In the genomic region with DNA sequence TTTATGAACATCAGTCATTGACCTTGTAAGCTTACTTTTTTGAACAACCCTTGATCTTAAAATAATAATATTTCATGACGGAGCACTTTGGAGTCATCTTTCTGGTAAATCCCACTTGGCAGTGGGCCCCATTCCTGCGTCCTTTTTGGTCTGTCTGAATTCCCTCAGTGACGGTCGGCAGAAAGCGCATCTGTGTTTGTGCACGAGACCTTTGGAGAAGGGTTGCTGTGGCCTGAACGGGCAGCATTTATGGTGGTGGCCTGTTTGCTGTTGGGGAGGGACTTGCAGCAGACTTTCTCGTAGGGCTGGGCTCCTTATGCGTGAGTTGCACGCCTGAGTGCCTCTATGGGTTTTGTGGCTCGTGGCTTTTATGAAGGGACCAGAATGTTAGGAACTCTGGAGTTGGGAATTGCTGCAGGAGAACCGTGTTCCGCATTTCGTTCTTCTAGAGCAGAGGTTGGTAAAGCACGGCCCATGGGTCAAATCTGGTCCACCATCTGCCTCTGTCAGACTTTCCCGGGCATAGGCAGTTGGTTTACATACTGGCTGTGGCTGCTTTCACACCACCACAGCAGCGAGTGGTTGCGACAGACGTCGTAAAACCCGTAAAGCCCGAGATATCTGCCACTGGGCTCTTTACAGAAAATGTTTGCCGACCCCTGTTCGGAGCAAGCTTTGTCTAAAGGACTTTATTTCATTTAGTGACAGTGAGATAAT, we compare ENCODE assay signal across 1 cellular context.
TF ChIP-seq lines count a peak whose summit lies in the region.

No MANE protein-coding gene starts in this region.

TF ChIP-seq in GM23338, 12 proteins besides CTCF, POLR2A, EP300 and RAD21 (continued from another document):
- TF ChIP-seq, protein P1, sequence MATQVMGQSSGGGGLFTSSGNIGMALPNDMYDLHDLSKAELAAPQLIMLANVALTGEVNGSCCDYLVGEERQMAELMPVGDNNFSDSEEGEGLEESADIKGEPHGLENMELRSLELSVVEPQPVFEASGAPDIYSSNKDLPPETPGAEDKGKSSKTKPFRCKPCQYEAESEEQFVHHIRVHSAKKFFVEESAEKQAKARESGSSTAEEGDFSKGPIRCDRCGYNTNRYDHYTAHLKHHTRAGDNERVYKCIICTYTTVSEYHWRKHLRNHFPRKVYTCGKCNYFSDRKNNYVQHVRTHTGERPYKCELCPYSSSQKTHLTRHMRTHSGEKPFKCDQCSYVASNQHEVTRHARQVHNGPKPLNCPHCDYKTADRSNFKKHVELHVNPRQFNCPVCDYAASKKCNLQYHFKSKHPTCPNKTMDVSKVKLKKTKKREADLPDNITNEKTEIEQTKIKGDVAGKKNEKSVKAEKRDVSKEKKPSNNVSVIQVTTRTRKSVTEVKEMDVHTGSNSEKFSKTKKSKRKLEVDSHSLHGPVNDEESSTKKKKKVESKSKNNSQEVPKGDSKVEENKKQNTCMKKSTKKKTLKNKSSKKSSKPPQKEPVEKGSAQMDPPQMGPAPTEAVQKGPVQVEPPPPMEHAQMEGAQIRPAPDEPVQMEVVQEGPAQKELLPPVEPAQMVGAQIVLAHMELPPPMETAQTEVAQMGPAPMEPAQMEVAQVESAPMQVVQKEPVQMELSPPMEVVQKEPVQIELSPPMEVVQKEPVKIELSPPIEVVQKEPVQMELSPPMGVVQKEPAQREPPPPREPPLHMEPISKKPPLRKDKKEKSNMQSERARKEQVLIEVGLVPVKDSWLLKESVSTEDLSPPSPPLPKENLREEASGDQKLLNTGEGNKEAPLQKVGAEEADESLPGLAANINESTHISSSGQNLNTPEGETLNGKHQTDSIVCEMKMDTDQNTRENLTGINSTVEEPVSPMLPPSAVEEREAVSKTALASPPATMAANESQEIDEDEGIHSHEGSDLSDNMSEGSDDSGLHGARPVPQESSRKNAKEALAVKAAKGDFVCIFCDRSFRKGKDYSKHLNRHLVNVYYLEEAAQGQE (IDR thresholded peaks at IDR 0.05; ENCODE audit: unreplicated experiment) = no peak
- TF ChIP-seq ZNF331 (CRISPR knock-in tag; IDR thresholded peaks at IDR 0.05; ENCODE audit: low read depth) = no peak
- TF ChIP-seq EZH2 (IDR thresholded peaks at IDR 0.05; ENCODE audit: low read depth, unreplicated experiment) = no peak
- TF ChIP-seq, protein P2, sequence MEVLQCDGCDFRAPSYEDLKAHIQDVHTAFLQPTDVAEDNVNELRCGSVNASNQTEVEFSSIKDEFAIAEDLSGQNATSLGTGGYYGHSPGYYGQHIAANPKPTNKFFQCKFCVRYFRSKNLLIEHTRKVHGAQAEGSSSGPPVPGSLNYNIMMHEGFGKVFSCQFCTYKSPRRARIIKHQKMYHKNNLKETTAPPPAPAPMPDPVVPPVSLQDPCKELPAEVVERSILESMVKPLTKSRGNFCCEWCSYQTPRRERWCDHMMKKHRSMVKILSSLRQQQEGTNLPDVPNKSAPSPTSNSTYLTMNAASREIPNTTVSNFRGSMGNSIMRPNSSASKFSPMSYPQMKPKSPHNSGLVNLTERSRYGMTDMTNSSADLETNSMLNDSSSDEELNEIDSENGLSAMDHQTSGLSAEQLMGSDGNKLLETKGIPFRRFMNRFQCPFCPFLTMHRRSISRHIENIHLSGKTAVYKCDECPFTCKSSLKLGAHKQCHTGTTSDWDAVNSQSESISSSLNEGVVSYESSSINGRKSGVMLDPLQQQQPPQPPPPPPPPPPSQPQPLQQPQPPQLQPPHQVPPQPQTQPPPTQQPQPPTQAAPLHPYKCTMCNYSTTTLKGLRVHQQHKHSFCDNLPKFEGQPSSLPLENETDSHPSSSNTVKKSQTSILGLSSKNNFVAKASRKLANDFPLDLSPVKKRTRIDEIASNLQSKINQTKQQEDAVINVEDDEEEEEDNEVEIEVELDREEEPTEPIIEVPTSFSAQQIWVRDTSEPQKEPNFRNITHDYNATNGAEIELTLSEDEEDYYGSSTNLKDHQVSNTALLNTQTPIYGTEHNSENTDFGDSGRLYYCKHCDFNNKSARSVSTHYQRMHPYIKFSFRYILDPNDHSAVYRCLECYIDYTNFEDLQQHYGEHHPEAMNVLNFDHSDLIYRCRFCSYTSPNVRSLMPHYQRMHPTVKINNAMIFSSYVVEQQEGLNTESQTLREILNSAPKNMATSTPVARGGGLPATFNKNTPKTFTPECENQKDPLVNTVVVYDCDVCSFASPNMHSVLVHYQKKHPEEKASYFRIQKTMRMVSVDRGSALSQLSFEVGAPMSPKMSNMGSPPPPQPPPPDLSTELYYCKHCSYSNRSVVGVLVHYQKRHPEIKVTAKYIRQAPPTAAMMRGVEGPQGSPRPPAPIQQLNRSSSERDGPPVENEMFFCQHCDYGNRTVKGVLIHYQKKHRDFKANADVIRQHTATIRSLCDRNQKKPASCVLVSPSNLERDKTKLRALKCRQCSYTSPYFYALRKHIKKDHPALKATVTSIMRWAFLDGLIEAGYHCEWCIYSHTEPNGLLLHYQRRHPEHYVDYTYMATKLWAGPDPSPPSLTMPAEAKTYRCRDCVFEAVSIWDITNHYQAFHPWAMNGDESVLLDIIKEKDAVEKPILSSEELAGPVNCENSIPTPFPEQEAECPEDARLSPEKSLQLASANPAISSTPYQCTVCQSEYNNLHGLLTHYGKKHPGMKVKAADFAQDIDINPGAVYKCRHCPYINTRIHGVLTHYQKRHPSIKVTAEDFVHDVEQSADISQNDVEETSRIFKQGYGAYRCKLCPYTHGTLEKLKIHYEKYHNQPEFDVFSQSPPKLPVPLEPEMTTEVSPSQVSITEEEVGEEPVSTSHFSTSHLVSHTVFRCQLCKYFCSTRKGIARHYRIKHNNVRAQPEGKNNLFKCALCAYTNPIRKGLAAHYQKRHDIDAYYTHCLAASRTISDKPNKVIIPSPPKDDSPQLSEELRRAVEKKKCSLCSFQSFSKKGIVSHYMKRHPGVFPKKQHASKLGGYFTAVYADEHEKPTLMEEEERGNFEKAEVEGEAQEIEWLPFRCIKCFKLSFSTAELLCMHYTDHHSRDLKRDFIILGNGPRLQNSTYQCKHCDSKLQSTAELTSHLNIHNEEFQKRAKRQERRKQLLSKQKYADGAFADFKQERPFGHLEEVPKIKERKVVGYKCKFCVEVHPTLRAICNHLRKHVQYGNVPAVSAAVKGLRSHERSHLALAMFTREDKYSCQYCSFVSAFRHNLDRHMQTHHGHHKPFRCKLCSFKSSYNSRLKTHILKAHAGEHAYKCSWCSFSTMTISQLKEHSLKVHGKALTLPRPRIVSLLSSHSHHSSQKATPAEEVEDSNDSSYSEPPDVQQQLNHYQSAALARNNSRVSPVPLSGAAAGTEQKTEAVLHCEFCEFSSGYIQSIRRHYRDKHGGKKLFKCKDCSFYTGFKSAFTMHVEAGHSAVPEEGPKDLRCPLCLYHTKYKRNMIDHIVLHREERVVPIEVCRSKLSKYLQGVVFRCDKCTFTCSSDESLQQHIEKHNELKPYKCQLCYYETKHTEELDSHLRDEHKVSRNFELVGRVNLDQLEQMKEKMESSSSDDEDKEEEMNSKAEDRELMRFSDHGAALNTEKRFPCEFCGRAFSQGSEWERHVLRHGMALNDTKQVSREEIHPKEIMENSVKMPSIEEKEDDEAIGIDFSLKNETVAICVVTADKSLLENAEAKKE (CRISPR knock-in tag; IDR thresholded peaks at IDR 0.05) = no peak
- TF ChIP-seq ZNF114 (CRISPR knock-in tag; IDR thresholded peaks at IDR 0.05) = no peak
- TF ChIP-seq POLR2AphosphoS5 (IDR thresholded peaks at IDR 0.05; ENCODE audit: low read depth) = no peak
- TF ChIP-seq NANOG (IDR thresholded peaks at IDR 0.05; ENCODE audit: borderline replicate concordance) = no peak
- TF ChIP-seq CREB1 (CRISPR knock-in tag; IDR thresholded peaks at IDR 0.05; ENCODE audit: low read depth) = no peak
